In the genomic region with DNA sequence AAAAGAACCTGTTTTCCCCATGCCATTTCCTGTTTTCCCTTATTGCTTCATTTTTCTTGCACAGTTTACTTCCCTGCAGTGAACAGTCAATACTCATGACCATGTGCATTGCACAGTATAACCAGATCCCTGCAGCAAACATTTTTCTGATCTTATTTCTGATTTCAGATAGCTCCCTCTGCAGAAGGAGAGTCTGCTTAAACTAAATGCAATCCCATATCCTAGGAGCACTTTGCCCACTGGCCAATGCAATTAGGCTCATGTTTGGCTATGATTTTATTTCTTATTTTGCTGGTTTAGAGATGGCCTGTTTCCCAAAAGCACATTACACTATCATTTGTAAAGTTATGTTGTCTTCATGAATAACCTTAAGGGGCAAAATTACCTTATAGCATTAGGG, we compare ENCODE assay signal across 13 cellular contexts.
DNase-seq lines count a peak whose midpoint lies in the region; ATAC-seq, FAIRE-seq and TF ChIP-seq lines count a peak whose summit lies in the region.
"Had no signal": no experiment of that assay in that cellular context is flagged by ENCODE, and none has a peak within 500 bp of the region (broad histone marks: within the 10 kb centered on the region; RNA-seq: fewer than 3 reads in every experiment).

No MANE protein-coding gene starts in this region.

- no peak overlapping the region for H3K4me2 ChIP-seq in HepG2 (ENCODE audit: low read depth, low read length)
- no peak overlapping the region for H3K4me2 ChIP-seq in mesenchymal stem cell (ENCODE audit: low read length, poor library complexity, severe bottlenecking)
- H3K4me2 ChIP-seq: GM23338 had no signal

- H3K9ac ChIP-seq in liver (ENCODE audit: low read depth in 1 of 2, low read length in 2 of 2) (no peak overlapping the region), HepG2 (ENCODE audit: insufficient read depth, low read depth, low read length) (no peak overlapping the region), mesenchymal stem cell (ENCODE audit: low read length) (no peak overlapping the region)

- in situ Hi-C loops in HepG2 (cut with HindIII; ENCODE audit: extremely low pct_ligation_motif_present, low pct_unique_long_range_greater_than_20kb) = no loop called here

- no TSS peak for BruUV-seq in HepG2 (replicated peaks; lab: Mats Ljungman, UMichigan)

- H2BK12ac ChIP-seq in mesenchymal stem cell (ENCODE audit: low read length in 2 of 2) = peak overlapping the region in 1 of 2 experiments; percentile 40

- H2BK15ac ChIP-seq in mesenchymal stem cell (ENCODE audit: low read depth, poor library complexity, severe bottlenecking) = no peak overlapping the region

- H3K4me3 Mint-ChIP-seq in T-cell = no peak overlapping the region
- H3K4me3 Mint-ChIP-seq: GM23338 had no signal

- peaks cover 0 to 2% (median 0%) of the 10 kb centered on the region in 4 donors for H3K4me1 ChIP-seq in liver (ENCODE audit: control insufficient read depth in 4 of 4, insufficient read depth in 4 of 4, low read length in 3 of 4)
- H3K4me1 ChIP-seq in HepG2 (ENCODE audit: insufficient read depth, low read length) = peaks cover 18% of the 10 kb centered on the region
- H3K4me1 ChIP-seq in mesenchymal stem cell (ENCODE audit: control insufficient read depth, insufficient read depth, low read depth, low read length) = peaks cover 4% of the 10 kb centered on the region

- no peaks in the 10 kb centered on the region for H3K9me3 Mint-ChIP-seq in T-cell
- H3K9me3 Mint-ChIP-seq: GM23338 had no signal

- no peak overlapping the region for H4K8ac ChIP-seq in mesenchymal stem cell (ENCODE audit: low read length)

- CTCF ChIA-PET in HepG2 (lab: Yijun Ruan, JAX; ENCODE audit: low intra/inter-chr PET ratio, low total read pairs) (no interaction called here), T-cell (lab: Charles Lee) (interaction anchor here in 1 of 2 donors (0.6 kb wide), 1 partner anchor 133 kb away, joined by 3 read pairs; no protein-coding TSS in a partner anchor)

- no peaks in the 10 kb centered on the region for H3K27me3 Mint-ChIP-seq in T-cell

- TF ChIP-seq EP300 in HepG2 (IDR thresholded peaks at IDR 0.05; ENCODE audit: low read depth in 2 of 2, low read length in 2 of 2) (no peak), HepG2 (CRISPR knock-in tag; IDR thresholded peaks at IDR 0.05; ENCODE audit: borderline replicate concordance) (no peak)

- DNase-seq in HepG2 (ENCODE audit: low spot score) (no peak), T-cell (no peak), mesenchymal stem cell (peak; percentile 22)
- DNase-seq: DMS79 treated with DMSO at 0.1 percent for 48 hours, GDM1, NCI-H345 had no signal

- H3K36me3 ChIP-seq in liver (ENCODE audit: control insufficient read depth in 4 of 4, insufficient read depth in 3 of 4, low read depth in 1 of 4, low read length in 3 of 4) (no peaks in the 10 kb centered on the region), HepG2 (replicated peaks in 1 of 2; ENCODE audit: control insufficient read depth in 1 of 2, insufficient read depth in 2 of 2, low read length in 2 of 2) (no peaks in the 10 kb centered on the region), mesenchymal stem cell (ENCODE audit: control insufficient read depth in 1 of 2, insufficient read depth in 2 of 2, low read depth in 1 of 2, low read length in 2 of 2) (no peaks in the 10 kb centered on the region)

- H3K23ac ChIP-seq in mesenchymal stem cell (ENCODE audit: low read length in 2 of 2) = no peak overlapping the region

- peaks cover 73 to 89% (median 82%) of the 10 kb centered on the region in 3 donors for H3K4me1 Mint-ChIP-seq in T-cell
- H3K4me1 Mint-ChIP-seq: GM23338 had no signal

- H3K4ac ChIP-seq in mesenchymal stem cell (ENCODE audit: low read depth in 1 of 2, low read length in 2 of 2) = no peak overlapping the region

- TF ChIP-seq RAD21 in liver (IDR thresholded peaks at IDR 0.05) = no peak
- TF ChIP-seq RAD21 in HepG2 (CRISPR knock-in tag; IDR thresholded peaks at IDR 0.05) = no peak

- TF ChIP-seq CTCF in liver (IDR thresholded peaks at IDR 0.05; ENCODE audit: low read depth, low read length, missing input control) = no peak
- no peak for TF ChIP-seq CTCF in HepG2 (CRISPR knock-in tag; IDR thresholded peaks at IDR 0.05)

- TF ChIP-seq POLR2A in HepG2 (IDR thresholded peaks at IDR 0.05; ENCODE audit: insufficient read depth in 1 of 2, low read depth in 2 of 2, low read length in 2 of 2) = no peak

- no peak for FAIRE-seq in HepG2 (lab: Jason Lieb, UNC)
- FAIRE-seq: D721Med had no signal

- H2BK120ac ChIP-seq in mesenchymal stem cell (ENCODE audit: low read depth, low read length) = no peak overlapping the region

- H3K79me1 ChIP-seq in mesenchymal stem cell (replicated peaks; ENCODE audit: low read length, poor library complexity, severe bottlenecking) = no peaks in the 10 kb centered on the region

- no peak overlapping the region for H2BK5ac ChIP-seq in mesenchymal stem cell (ENCODE audit: low read depth, low read length, poor library complexity, severe bottlenecking)

- H3K27ac Mint-ChIP-seq in T-cell = peak overlapping the region; percentile 86 to 88
- H3K27ac Mint-ChIP-seq: GM23338 had no signal

- H2AK5ac ChIP-seq in mesenchymal stem cell (ENCODE audit: low read length, severe bottlenecking) = no peak overlapping the region

- peaks cover 0 to 2% (median 0%) of the 10 kb centered on the region in 4 donors for H3K27me3 ChIP-seq in liver (ENCODE audit: control insufficient read depth in 4 of 4, insufficient read depth in 4 of 4, low read length in 3 of 4)
- H3K27me3 ChIP-seq in HepG2 (ENCODE audit: control insufficient read depth in 1 of 2, insufficient read depth in 2 of 2, low read length in 2 of 2) = peaks cover 0 to 3% of the 10 kb centered on the region in 2 experiments; a peak in 2 of 5 replicates
- H3K27me3 ChIP-seq in mesenchymal stem cell (ENCODE audit: control insufficient read depth in 1 of 2, insufficient read depth in 1 of 2, low read length in 2 of 2) = no peaks in the 10 kb centered on the region

- no peak overlapping the region for H3K27ac ChIP-seq in liver (ENCODE audit: low read depth in 1 of 2, low read length in 2 of 2)
- H3K27ac ChIP-seq in HepG2 (ENCODE audit: extremely low read length, insufficient read depth, low read length) = no peak overlapping the region
- no peak overlapping the region for H3K27ac ChIP-seq in mesenchymal stem cell (ENCODE audit: low read length, poor library complexity, severe bottlenecking)

- H4K20me1 ChIP-seq in HepG2 (ENCODE audit: insufficient read depth, low read length) = no peaks in the 10 kb centered on the region

- H3K4me3 ChIP-seq in liver (ENCODE audit: low read depth in 1 of 3, low read length in 3 of 3) (no peak overlapping the region), HepG2 (replicated peaks in 1 of 3; ENCODE audit: insufficient read depth in 1 of 3, low read depth in 2 of 3, low read length in 3 of 3) (no peak overlapping the region), mesenchymal stem cell (ENCODE audit: insufficient read depth in 1 of 2, low read depth in 1 of 2, low read length in 2 of 2) (no peak overlapping the region)
- H3K4me3 ChIP-seq: GM23338, PC-9 had no signal

- no peaks in the 10 kb centered on the region for H3K36me3 Mint-ChIP-seq in T-cell

- no peak overlapping the region for H4K91ac ChIP-seq in mesenchymal stem cell (ENCODE audit: low read length)

- intact Hi-C loops in HepG2 (cut with micrococcal nuclease; ENCODE audit: unreplicated experiment) = no loop called here

- no peaks in the 10 kb centered on the region for H3K79me2 ChIP-seq in HepG2 (ENCODE audit: insufficient read depth, low read length)

- no peak overlapping the region for H3K14ac ChIP-seq in mesenchymal stem cell (ENCODE audit: low read length in 2 of 2)

- H3K9me3 ChIP-seq in liver (ENCODE audit: control insufficient read depth in 4 of 4, low read length in 3 of 4) (no peaks in the 10 kb centered on the region), HepG2 (ENCODE audit: low read length) (no peaks in the 10 kb centered on the region), mesenchymal stem cell (ENCODE audit: control insufficient read depth, low read length) (no peaks in the 10 kb centered on the region)

- no peak overlapping the region for H3K18ac ChIP-seq in mesenchymal stem cell (ENCODE audit: low read depth in 1 of 2, low read length in 2 of 2)

- H2AFZ ChIP-seq in HepG2 (ENCODE audit: low read length) (no peak overlapping the region), mesenchymal stem cell (ENCODE audit: low read depth, low read length) (no peak overlapping the region)
- H2AFZ ChIP-seq: GM23338, PC-9 had no signal

- POLR2A ChIA-PET in HepG2 (lab: Yijun Ruan, JAX) = no interaction called here
- POLR2A ChIA-PET in T-cell (lab: Charles Lee) = interaction anchor here in 1 of 2 donors (1.3 to 6.0 kb wide), 3 partner anchors 97 to 205 kb away, joined by 4 to 72 read pairs (median 24); partner anchors contain the start of gene CD44

- no peak for ATAC-seq in HepG2
- ATAC-seq in T-cell (replicated peaks in 1 of 4) = no peak
- no peak for ATAC-seq in GM18517 (IDR thresholded peaks at IDR 0.05; ENCODE audit: unreplicated experiment)
- ATAC-seq in GM19397 (IDR thresholded peaks at IDR 0.05; ENCODE audit: unreplicated experiment) = no peak
- ATAC-seq in HG02571 (IDR thresholded peaks at IDR 0.05; ENCODE audit: unreplicated experiment) = no peak
- ATAC-seq: GM23338 had no signal

TF ChIP-seq in liver, 16 proteins besides CTCF, POLR2A, EP300 and RAD21 (continues in another document):
- TF ChIP-seq HNF4G (IDR thresholded peaks at IDR 0.05) = no peak
- TF ChIP-seq JUND (IDR thresholded peaks at IDR 0.05) = no peak
- no peak for TF ChIP-seq TAF1 (conservative IDR thresholded peaks at IDR 0.05)

TF ChIP-seq in HepG2, 621 proteins besides CTCF, POLR2A, EP300 and RAD21 (continues in another document):
- TF ChIP-seq CEBPG (CRISPR knock-in tag; IDR thresholded peaks at IDR 0.05) = no peak
- no peak for TF ChIP-seq ZNF124 (CRISPR knock-in tag; IDR thresholded peaks at IDR 0.05)
- TF ChIP-seq, protein P1, sequence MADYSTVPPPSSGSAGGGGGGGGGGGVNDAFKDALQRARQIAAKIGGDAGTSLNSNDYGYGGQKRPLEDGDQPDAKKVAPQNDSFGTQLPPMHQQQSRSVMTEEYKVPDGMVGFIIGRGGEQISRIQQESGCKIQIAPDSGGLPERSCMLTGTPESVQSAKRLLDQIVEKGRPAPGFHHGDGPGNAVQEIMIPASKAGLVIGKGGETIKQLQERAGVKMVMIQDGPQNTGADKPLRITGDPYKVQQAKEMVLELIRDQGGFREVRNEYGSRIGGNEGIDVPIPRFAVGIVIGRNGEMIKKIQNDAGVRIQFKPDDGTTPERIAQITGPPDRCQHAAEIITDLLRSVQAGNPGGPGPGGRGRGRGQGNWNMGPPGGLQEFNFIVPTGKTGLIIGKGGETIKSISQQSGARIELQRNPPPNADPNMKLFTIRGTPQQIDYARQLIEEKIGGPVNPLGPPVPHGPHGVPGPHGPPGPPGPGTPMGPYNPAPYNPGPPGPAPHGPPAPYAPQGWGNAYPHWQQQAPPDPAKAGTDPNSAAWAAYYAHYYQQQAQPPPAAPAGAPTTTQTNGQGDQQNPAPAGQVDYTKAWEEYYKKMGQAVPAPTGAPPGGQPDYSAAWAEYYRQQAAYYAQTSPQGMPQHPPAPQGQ (CRISPR knock-in tag; IDR thresholded peaks at IDR 0.05; ENCODE audit: borderline replicate concordance) = no peak
